Comparison of ENCODE assay signal across 1 cellular context in the genomic region with DNA sequence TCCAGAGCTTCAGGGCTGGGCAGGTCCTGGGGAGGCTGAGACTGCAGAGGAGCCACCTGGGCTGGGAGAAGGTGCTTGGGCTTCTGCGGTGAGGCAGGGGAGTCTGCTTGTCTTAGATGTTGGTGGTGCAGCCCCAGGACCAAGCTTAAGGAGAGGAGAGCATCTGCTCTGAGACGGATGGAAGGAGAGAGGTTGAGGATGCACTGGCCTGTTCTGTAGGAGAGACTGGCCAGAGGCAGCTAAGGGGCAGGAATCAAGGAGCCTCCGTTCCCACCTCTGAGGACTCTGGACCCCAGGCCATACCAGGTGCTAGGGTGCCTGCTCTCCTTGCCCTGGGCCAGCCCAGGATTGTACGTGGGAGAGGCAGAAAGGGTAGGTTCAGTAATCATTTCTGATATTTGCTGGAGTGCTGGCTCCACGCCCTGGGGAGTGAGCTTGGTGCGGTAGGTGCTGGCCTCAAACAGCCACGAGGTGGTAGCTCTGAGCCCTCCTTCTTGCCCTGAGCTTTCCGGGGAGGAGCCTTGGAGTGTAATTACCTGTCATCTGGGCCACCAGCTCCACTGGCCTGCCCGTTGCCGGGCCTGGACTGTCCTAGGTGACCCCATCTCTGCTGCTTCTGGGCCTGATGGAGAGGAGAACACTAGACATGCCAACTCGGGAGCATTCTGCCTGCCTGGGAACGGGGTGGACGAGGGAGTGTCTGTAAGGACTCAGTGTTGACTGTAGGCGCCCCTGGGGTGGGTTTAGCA.
TF ChIP-seq lines count a peak whose summit lies in the region.

No MANE protein-coding gene starts in this region.

TF ChIP-seq in SK-N-SH, 30 proteins besides CTCF, POLR2A, EP300 and RAD21 (continued from another document):
- TF ChIP-seq ZBTB33 (IDR thresholded peaks at IDR 0.05; ENCODE audit: borderline replicate concordance, low read depth) = no peak
TF ChIP-seq in SK-N-SH: peak in this region for 0.
